ENCODE assay signal across 1 cellular context in the genomic region with DNA sequence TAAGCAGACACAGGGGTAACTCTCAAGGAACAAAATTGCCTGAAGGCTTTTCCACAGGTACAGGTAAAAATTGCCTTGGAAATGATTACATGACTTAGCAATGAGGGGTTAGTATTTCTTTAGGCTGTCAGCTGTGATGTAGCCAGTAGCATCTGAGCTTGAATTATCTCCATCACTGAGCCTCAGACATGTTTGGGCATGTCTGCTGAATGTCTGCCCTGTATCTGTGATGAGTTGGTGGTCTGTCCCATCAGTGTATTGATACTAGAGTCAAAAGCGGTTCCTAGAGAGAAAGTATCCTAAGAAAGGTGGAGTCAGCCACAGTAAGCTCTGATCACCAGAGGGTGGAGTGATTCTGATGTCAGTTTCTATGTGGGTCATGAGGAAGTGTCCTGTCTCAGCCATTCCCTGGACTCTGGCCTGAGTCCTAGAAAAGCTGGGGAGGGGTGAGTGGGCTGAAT.
TF ChIP-seq lines count a peak whose summit lies in the region.

No MANE protein-coding gene starts in this region.

TF ChIP-seq in GM12878, 131 proteins besides CTCF, POLR2A, EP300 and RAD21 (continued from another document):
- TF ChIP-seq, protein P1, sequence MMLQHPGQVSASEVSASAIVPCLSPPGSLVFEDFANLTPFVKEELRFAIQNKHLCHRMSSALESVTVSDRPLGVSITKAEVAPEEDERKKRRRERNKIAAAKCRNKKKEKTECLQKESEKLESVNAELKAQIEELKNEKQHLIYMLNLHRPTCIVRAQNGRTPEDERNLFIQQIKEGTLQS (IDR thresholded peaks at IDR 0.05; ENCODE audit: borderline replicate concordance, extremely low read depth, low read depth, low read length) = no peak
- TF ChIP-seq RB1 (IDR thresholded peaks at IDR 0.05; ENCODE audit: borderline replicate concordance) = no peak
TF ChIP-seq in GM12878: peak in this region for 1.
